Comparison of ENCODE assay signal across 11 cellular contexts in genomic region chr1:39269349-39269748, GRCh38.
DNase-seq lines count a peak whose midpoint lies in the region; ATAC-seq and TF ChIP-seq lines count a peak whose summit lies in the region.
"Had no signal": no experiment of that assay in that cellular context is flagged by ENCODE, and none has a peak within 500 bp of the region (broad histone marks: within the 10 kb centered on the region; RNA-seq: fewer than 3 reads in every experiment).

No MANE protein-coding gene starts in this region.

- DNase-seq in NCI-H2029 (lab: John Stamatoyannopoulos, UW): peak; percentile 65
- no peak for DNase-seq in NCI-H2029 treated with DMSO at 0.1 percent for 48 hours (lab: John Stamatoyannopoulos, UW)
- no peak for DNase-seq in T-cell
- DNase-seq in glutamatergic neuron: no peak
- no peak for DNase-seq in NCI-H446 treated with DMSO at 0.1 percent for 48 hours (lab: John Stamatoyannopoulos, UW)
- DNase-seq in T1000 (lab: John Stamatoyannopoulos, UW): no peak
- DNase-seq: activated gamma-delta T cell treated with Interleukin-2 at 50 U/mL for 16 hours; NCI-H226; stimulated activated CD4-positive, alpha-beta T cell treated with anti-CD3 and anti-CD28 coated beads, Interleukin-4, amount 100 ng/mL, for 1 hour had no signal

- H3K27ac Mint-ChIP-seq in T-cell: peak overlapping the region; percentile 50 to 67
- peak overlapping the region; percentile 90 for H3K27ac Mint-ChIP-seq in glutamatergic neuron (ENCODE audit: unreplicated experiment)

- no peaks in the 10 kb centered on the region for H3K27me3 Mint-ChIP-seq in T-cell
- peaks cover 7% of the 10 kb centered on the region for H3K27me3 Mint-ChIP-seq in glutamatergic neuron (ENCODE audit: unreplicated experiment)

- H3K9me3 Mint-ChIP-seq in T-cell (no peaks in the 10 kb centered on the region), glutamatergic neuron (ENCODE audit: unreplicated experiment) (peaks cover 23% of the 10 kb centered on the region)

- H3K4me1 Mint-ChIP-seq in T-cell: peaks cover 72 to 85% (median 80%) of the 10 kb centered on the region in 3 donors
- H3K4me1 Mint-ChIP-seq in glutamatergic neuron (ENCODE audit: low read depth, unreplicated experiment): peaks cover 70% of the 10 kb centered on the region

- no peak for TF ChIP-seq CTCF in glutamatergic neuron (IDR thresholded peaks at IDR 0.05; ENCODE audit: partially characterized antibody, unreplicated experiment)

- H3K4me1 ChIP-seq in stomach smooth muscle (ENCODE audit: control insufficient read depth, insufficient read depth, low read length): peaks cover 52% of the 10 kb centered on the region

- no peak for ATAC-seq in T-cell (replicated peaks in 1 of 4)
- ATAC-seq in HG03457 (IDR thresholded peaks at IDR 0.05; ENCODE audit: unreplicated experiment): no peak

- H3K27ac ChIP-seq in stomach smooth muscle (ENCODE audit: low read length): peak overlapping the region; percentile 84

- no peaks in the 10 kb centered on the region for H3K36me3 ChIP-seq in stomach smooth muscle (ENCODE audit: control insufficient read depth in 2 of 2, insufficient read depth in 2 of 2, low read length in 2 of 2)

- H3K4me3 ChIP-seq in stomach smooth muscle (ENCODE audit: low read length in 2 of 2): peak overlapping the region; percentile 69 to 76

- H3K4me3 Mint-ChIP-seq in T-cell: no peak overlapping the region
- peak overlapping the region; percentile 77 for H3K4me3 Mint-ChIP-seq in glutamatergic neuron (ENCODE audit: unreplicated experiment)

- POLR2A ChIA-PET in T-cell (lab: Charles Lee): no interaction called here

- CTCF ChIA-PET in T-cell (lab: Charles Lee): interaction anchor here (0.7 to 14.4 kb wide), 3 partner anchors 77 to 171 kb away, joined by 3 to 364 read pairs (median 11); no protein-coding TSS in a partner anchor

- no peaks in the 10 kb centered on the region for H3K9me3 ChIP-seq in stomach smooth muscle (ENCODE audit: control insufficient read depth in 2 of 2, low read length in 2 of 2)

- no peaks in the 10 kb centered on the region for H3K27me3 ChIP-seq in stomach smooth muscle (ENCODE audit: control insufficient read depth in 1 of 2, insufficient read depth in 2 of 2, low read length in 2 of 2)

- peaks cover 20% of the 10 kb centered on the region for H3K36me3 Mint-ChIP-seq in T-cell
- H3K36me3 Mint-ChIP-seq in glutamatergic neuron (ENCODE audit: unreplicated experiment): no peaks in the 10 kb centered on the region

- peak overlapping the region; percentile 6 to 80 for H3K9ac ChIP-seq in stomach smooth muscle (ENCODE audit: low read length in 2 of 2)
